In the genomic region with DNA sequence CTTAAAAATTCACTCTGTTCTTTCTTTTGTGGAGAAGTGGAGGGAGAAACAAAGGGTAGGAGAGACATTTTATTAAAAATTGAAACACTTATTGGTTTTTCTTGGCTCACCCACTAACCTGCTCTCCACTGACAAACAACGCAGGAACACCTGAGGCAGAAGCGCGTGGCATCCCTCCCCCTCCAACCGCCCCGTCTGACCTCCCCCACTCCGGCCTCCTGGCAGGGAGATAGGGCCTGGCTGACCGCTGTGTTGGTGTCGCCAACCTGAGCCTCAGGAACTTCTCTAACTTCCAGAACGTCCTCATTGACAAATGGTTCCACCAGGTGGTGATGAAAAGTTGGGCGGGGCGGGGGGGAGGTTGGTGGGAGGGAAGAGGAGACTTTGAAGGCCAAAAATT, we compare ENCODE assay signal across 19 cellular contexts. TPM values are rescaled to one million over a fixed set of nuclear protein-coding genes. Genes with fewer than 3 reads are reported as not detected.
DNase-seq lines count a peak whose midpoint lies in the region; ATAC-seq and TF ChIP-seq lines count a peak whose summit lies in the region.
"Had no signal": no experiment of that assay in that cellular context is flagged by ENCODE, and none has a peak within 500 bp of the region (broad histone marks: within the 10 kb centered on the region; RNA-seq: fewer than 3 reads in every experiment).

No MANE protein-coding gene starts in this region.

- no peaks in the 10 kb centered on the region for H4K20me1 ChIP-seq in hepatocyte (ENCODE audit: insufficient read depth, poor library complexity, severe bottlenecking)

- no peaks in the 10 kb centered on the region for H3K9me3 ChIP-seq in right cardiac atrium (ENCODE audit: control insufficient read depth, low read length)
- no peaks in the 10 kb centered on the region for H3K9me3 ChIP-seq in hepatocyte (ENCODE audit: low read depth)
- H3K9me3 ChIP-seq: A549 had no signal

- H3K4me3 Mint-ChIP-seq in nephron = peak overlapping the region in 1 of 3 experiments; percentile 5
- no peak overlapping the region for H3K4me3 Mint-ChIP-seq in activated CD4-positive, alpha-beta T cell treated with anti-CD3 and anti-CD28 coated beads, Interleukin-2, amount 10 ng/mL, durations not matched to agents 7 days and 5 days

- peaks cover 52% of the 10 kb centered on the region for H3K4me1 Mint-ChIP-seq in nephron
- H3K4me1 Mint-ChIP-seq in activated CD4-positive, alpha-beta T cell treated with anti-CD3 and anti-CD28 coated beads, Interleukin-2, amount 10 ng/mL, durations not matched to agents 7 days and 5 days = no peaks in the 10 kb centered on the region

- TF ChIP-seq CTCF in hepatocyte (IDR thresholded peaks at IDR 0.05; ENCODE audit: poor library complexity) (no peak), nephron (IDR thresholded peaks at IDR 0.05; ENCODE audit: unreplicated experiment in 3 of 3) (no peak)

- CTCF ChIA-PET in activated CD4-positive, alpha-beta T cell treated with anti-CD3 and anti-CD28 coated beads, Interleukin-2, amount 10 ng/mL, durations not matched to agents 7 days and 5 days (lab: Charles Lee) = no interaction called here

- H3K4me2 ChIP-seq in hepatocyte = peak overlapping the region; percentile 42
- H3K4me2 ChIP-seq: A549 had no signal

- H3K4me3 ChIP-seq in right cardiac atrium (ENCODE audit: low read length) = no peak overlapping the region
- no peak overlapping the region for H3K4me3 ChIP-seq in hepatocyte
- H3K4me3 ChIP-seq: A549 had no signal

- no peaks in the 10 kb centered on the region for H3K36me3 ChIP-seq in hepatocyte (replicated peaks; ENCODE audit: insufficient read depth, low read depth)

- ATAC-seq in left ventricle myocardium superior (peak; percentile 14), right cardiac atrium (no peak)
- ATAC-seq: A549 had no signal

- POLR2A ChIA-PET in activated CD4-positive, alpha-beta T cell treated with anti-CD3 and anti-CD28 coated beads, Interleukin-2, amount 10 ng/mL, durations not matched to agents 7 days and 5 days (lab: Charles Lee) = no interaction called here

- peak; percentile 38 for DNase-seq in left ventricle myocardium superior
- DNase-seq in right cardiac atrium = no peak
- DNase-seq in hepatocyte (ENCODE audit: low spot score) = no peak
- DNase-seq in middle frontal gyrus (ENCODE audit: extremely low spot score, low spot score) = no peak
- DNase-seq in NCI-H510A (lab: John Stamatoyannopoulos, UW) = no peak
- no peak for DNase-seq in SW 1271 (lab: John Stamatoyannopoulos, UW)
- no peak for DNase-seq in activated CD4-positive, alpha-beta T cell treated with anti-CD3 and anti-CD28 coated beads, Interleukin-2, amount 10 ng/mL, durations not matched to agents 7 days and 5 days
- DNase-seq: COR-L47, DMS153, EL, HCEC 1CT, NCI-H146, NCI-H2081 treated with DMSO at 0.1 percent for 48 hours, NCI-H2227 treated with DMSO at 0.1 percent for 48 hours, NCI-H526 treated with DMSO at 0.1 percent for 48 hours had no signal

- H3K27ac ChIP-seq in right cardiac atrium (ENCODE audit: low read length) (no peak overlapping the region), hepatocyte (peak overlapping the region; percentile 2)
- H3K27ac ChIP-seq: A549 had no signal

- no peaks in the 10 kb centered on the region for H3K9me2 ChIP-seq in hepatocyte (replicated peaks; ENCODE audit: insufficient read depth)

- no peaks in the 10 kb centered on the region for H3K27me3 Mint-ChIP-seq in nephron (ENCODE audit: low read depth)
- H3K27me3 Mint-ChIP-seq in activated CD4-positive, alpha-beta T cell treated with anti-CD3 and anti-CD28 coated beads, Interleukin-2, amount 10 ng/mL, durations not matched to agents 7 days and 5 days = peaks cover 48% of the 10 kb centered on the region

- H2AFZ ChIP-seq in hepatocyte = no peak overlapping the region

- H3K36me3 Mint-ChIP-seq in nephron (ENCODE audit: low read depth) = peaks cover 29% of the 10 kb centered on the region
- H3K36me3 Mint-ChIP-seq in activated CD4-positive, alpha-beta T cell treated with anti-CD3 and anti-CD28 coated beads, Interleukin-2, amount 10 ng/mL, durations not matched to agents 7 days and 5 days (ENCODE audit: low read depth) = no peaks in the 10 kb centered on the region
- H3K36me3 Mint-ChIP-seq: CD14-positive monocyte had no signal

- H3K4me1 ChIP-seq in right cardiac atrium (ENCODE audit: control insufficient read depth, insufficient read depth, low read length) = no peaks in the 10 kb centered on the region
- peaks cover 10% of the 10 kb centered on the region for H3K4me1 ChIP-seq in hepatocyte (ENCODE audit: insufficient read depth)
- H3K4me1 ChIP-seq: A549 had no signal

- H3K9me3 Mint-ChIP-seq in nephron = no peaks in the 10 kb centered on the region
- H3K9me3 Mint-ChIP-seq in activated CD4-positive, alpha-beta T cell treated with anti-CD3 and anti-CD28 coated beads, Interleukin-2, amount 10 ng/mL, durations not matched to agents 7 days and 5 days = no peaks in the 10 kb centered on the region

- intact Hi-C loops in left ventricle myocardium superior (cut with micrococcal nuclease) (no loop called here), right cardiac atrium (cut with DNase I) (no loop called here)

- WGBS in right cardiac atrium = 72% methylated on average over 11 of the region's 11 CpGs
- 40% methylated on average over 9 of the region's 11 CpGs for WGBS in hepatocyte (ENCODE audit: low lambda C conversion rate, missing lambda C conversion rate)

- no peaks in the 10 kb centered on the region for H3K27me3 ChIP-seq in right cardiac atrium (ENCODE audit: control insufficient read depth, insufficient read depth)
- H3K27me3 ChIP-seq in hepatocyte = no peaks in the 10 kb centered on the region

- H3K79me2 ChIP-seq in hepatocyte = no peaks in the 10 kb centered on the region

- H3K27ac Mint-ChIP-seq in nephron = peak overlapping the region; percentile 70 to 81 (median 75)
- no peak overlapping the region for H3K27ac Mint-ChIP-seq in activated CD4-positive, alpha-beta T cell treated with anti-CD3 and anti-CD28 coated beads, Interleukin-2, amount 10 ng/mL, durations not matched to agents 7 days and 5 days
- H3K27ac Mint-ChIP-seq: CD14-positive monocyte had no signal

RNA-seq across cellular contexts. Expression of a gene that starts 22.8 kb away (rescaled TPM):
- total RNA-seq in left ventricle myocardium superior (4.4 TPM), right cardiac atrium (1 to 10 TPM; 1.5 to 2.8 (median 2.3) TPM), hepatocyte (6.2 and 6.7 TPM in 2 replicates)
- polyA plus RNA-seq in right cardiac atrium (0.59 TPM), hepatocyte (1.7 and 2.0 TPM in 2 replicates)
- total RNA-seq in activated CD4-positive, alpha-beta T cell treated with anti-CD3 and anti-CD28 coated beads, Interleukin-2, amount 10 ng/mL, durations not matched to agents 7 days and 5 days = not detected
- polyA plus RNA-seq: CD14-positive monocyte had no signal

RNA-seq across cellular contexts. Expression of a gene that starts 57.4 kb away (rescaled TPM):
- total RNA-seq in left ventricle myocardium superior (0.77 TPM), right cardiac atrium (under 1 TPM in 2 of 4 donors, not detected in 2; 0.34 to 0.38 TPM), hepatocyte (1.3 and 1.7 TPM in 2 replicates)
- polyA plus RNA-seq in right cardiac atrium (0.63 TPM), hepatocyte (0.51 and 0.85 TPM in 2 replicates)
- under 1 TPM in 1 of 2 experiments, not detected in 1; 0.42 TPM for total RNA-seq in activated CD4-positive, alpha-beta T cell treated with anti-CD3 and anti-CD28 coated beads, Interleukin-2, amount 10 ng/mL, durations not matched to agents 7 days and 5 days
- total RNA-seq: HT-29 had no signal
